ENCODE assay signal across 6 cellular contexts in genomic region chr1:147197352-147197751, GRCh38. TPM values are rescaled to one million over a fixed set of nuclear protein-coding genes. Genes with fewer than 3 reads are reported as not detected.
DNase-seq lines count a peak whose midpoint lies in the region; ATAC-seq and TF ChIP-seq lines count a peak whose summit lies in the region.
"Not testable (repeated sequence)": the region's sequence is repeated elsewhere in the genome, so short reads cannot be mapped to it uniquely, and the experiment has no call there.

No MANE protein-coding gene starts in this region.

- H3K9me3 ChIP-seq in body of pancreas; left lung; right lobe of liver; parathyroid adenoma (ENCODE audit: control insufficient read depth, low read length): not testable (repeated sequence)

- not testable (repeated sequence) for H3K4me1 Mint-ChIP-seq in activated naive CD8-positive, alpha-beta T cell treated with anti-CD3 and anti-CD28 coated beads, Interleukin-2, amount 50 U/mL, for 24 hours

- H3K9me3 Mint-ChIP-seq in activated naive CD8-positive, alpha-beta T cell treated with anti-CD3 and anti-CD28 coated beads, Interleukin-2, amount 50 U/mL, for 24 hours, result not testable (repeated sequence)

- TF ChIP-seq POLR2A in body of pancreas (IDR thresholded peaks at IDR 0.05); right lobe of liver (IDR thresholded peaks at IDR 0.05): not testable (repeated sequence)

- not testable (repeated sequence) for H3K27me3 ChIP-seq in body of pancreas; left lung; right lobe of liver; parathyroid adenoma (ENCODE audit: control insufficient read depth, insufficient read depth, low read length)

- WGBS in body of pancreas, 2 donors, result 25 to 43% methylated on average over 3 of the region's 3 CpGs
- WGBS in right lobe of liver (ENCODE audit: insufficient coverage, low coverage, low lambda C conversion rate, missing lambda C conversion rate), result 58% methylated on average over 1 of the region's 3 CpGs

- H3K27ac Mint-ChIP-seq in activated naive CD8-positive, alpha-beta T cell treated with anti-CD3 and anti-CD28 coated beads, Interleukin-2, amount 50 U/mL, for 24 hours, result not testable (repeated sequence)

- H2AFZ ChIP-seq in parathyroid adenoma, result not testable (repeated sequence)

- H3K27ac ChIP-seq in body of pancreas, left lung, right lobe of liver: not testable (repeated sequence)
- peak overlapping the region; percentile 84 for H3K27ac ChIP-seq in parathyroid adenoma

- not testable (repeated sequence) for H3K4me3 Mint-ChIP-seq in activated naive CD8-positive, alpha-beta T cell treated with anti-CD3 and anti-CD28 coated beads, Interleukin-2, amount 50 U/mL, for 24 hours

- TF ChIP-seq CTCF in body of pancreas (IDR thresholded peaks at IDR 0.05); left lung (IDR thresholded peaks at IDR 0.05); right lobe of liver (IDR thresholded peaks at IDR 0.05); parathyroid adenoma (IDR thresholded peaks at IDR 0.05): not testable (repeated sequence)

- DNase-seq in OCI-M1 (lab: John Stamatoyannopoulos, UW), result peak; percentile 42
- not testable (repeated sequence) for DNase-seq in activated naive CD8-positive, alpha-beta T cell treated with anti-CD3 and anti-CD28 coated beads, Interleukin-2, amount 50 U/mL, for 24 hours; body of pancreas; left lung; right lobe of liver

- not testable (repeated sequence) for H3K4me3 ChIP-seq in body of pancreas; left lung; right lobe of liver; parathyroid adenoma (ENCODE audit: low read depth, low read length)

- not testable (repeated sequence) for H3K36me3 ChIP-seq in body of pancreas (replicated peaks in 1 of 2; ENCODE audit: insufficient read depth in 1 of 2, low read depth in 2 of 2); left lung; parathyroid adenoma (ENCODE audit: control insufficient read depth, insufficient read depth, low read length)
- peaks cover 0 to 20% (median 3%) of the 10 kb centered on the region in 4 donors for H3K36me3 ChIP-seq in right lobe of liver

- peak; percentile 28 for ATAC-seq in activated naive CD8-positive, alpha-beta T cell treated with anti-CD3 and anti-CD28 coated beads, Interleukin-2, amount 50 U/mL, for 24 hours
- ATAC-seq in body of pancreas, result peak; percentile 33
- ATAC-seq in left lung, result peak; percentile 33
- ATAC-seq in right lobe of liver, result peak in 3 of 4 donors; percentile 15 to 39 (median 33)

- not testable (repeated sequence) for H3K36me3 Mint-ChIP-seq in activated naive CD8-positive, alpha-beta T cell treated with anti-CD3 and anti-CD28 coated beads, Interleukin-2, amount 50 U/mL, for 24 hours (ENCODE audit: low read depth)

- not testable (repeated sequence) for H3K79me2 ChIP-seq in parathyroid adenoma

- H3K4me1 ChIP-seq in body of pancreas (peaks cover 13% of the 10 kb centered on the region), parathyroid adenoma (peaks cover 21% of the 10 kb centered on the region)
- not testable (repeated sequence) for H3K4me1 ChIP-seq in left lung, right lobe of liver

- intact Hi-C loops in body of pancreas (cut with DNase I); left lung (cut with DNase I); right lobe of liver (cut with DNase I): not testable (repeated sequence)

- not testable (repeated sequence) for H3K27me3 Mint-ChIP-seq in activated naive CD8-positive, alpha-beta T cell treated with anti-CD3 and anti-CD28 coated beads, Interleukin-2, amount 50 U/mL, for 24 hours

- H3K4me2 ChIP-seq in parathyroid adenoma (ENCODE audit: low read length), result not testable (repeated sequence)

- not testable (repeated sequence) for H3K9ac ChIP-seq in parathyroid adenoma

RNA-seq across cellular contexts. Expression of gene PRKAB2, which starts 25.1 kb away (rescaled TPM):
- 10 to 100 TPM; 11.9 to 19.5 TPM for total RNA-seq in body of pancreas
- 10 to 100 TPM in 1 of 2 donors, 1 to 10 TPM in 1; 9.7 to 11.9 TPM for total RNA-seq in left lung
- total RNA-seq in right lobe of liver, result 10 to 100 TPM; 10.8 to 54.0 (median 25.9) TPM

RNA-seq across cellular contexts. Expression of gene FMO5, which starts 27.8 kb away (rescaled TPM):
- 10 to 100 TPM; 30.6 to 68.6 TPM for total RNA-seq in body of pancreas
- total RNA-seq in left lung, result 10 to 100 TPM; 25.8 to 29.0 TPM
- 100 to 1,000 TPM in 3 of 6 experiments, 10 to 100 TPM in 3; 55.0 to 482 (median 99.6) TPM for total RNA-seq in right lobe of liver

RNA-seq across cellular contexts. Expression of gene CHD1L, which starts 45.1 kb away (rescaled TPM):
- total RNA-seq in body of pancreas, result 10 to 100 TPM; 11.5 to 21.5 TPM
- total RNA-seq in left lung, result 10 to 100 TPM; 36.2 to 40.3 TPM
- total RNA-seq in right lobe of liver, result 10 to 100 TPM; 21.7 to 34.3 (median 28.8) TPM
